1 cellular context compared by ENCODE assay signal in genomic region chr3:51902361-51902760, GRCh38.
TF ChIP-seq lines count a peak whose summit lies in the region.

No MANE protein-coding gene starts in this region.

TF ChIP-seq in HCT116, 20 proteins besides CTCF, POLR2A, EP300 and RAD21:
- TF ChIP-seq SP1 (IDR thresholded peaks at IDR 0.05; ENCODE audit: low read depth) (peak; percentile 54), JUND (IDR thresholded peaks at IDR 0.05) (peak; percentile 77), MAX (IDR thresholded peaks at IDR 0.05) (peak; percentile 40), FOSL1 (IDR thresholded peaks at IDR 0.05; ENCODE audit: low read depth) (peak; percentile 84), SRF (IDR thresholded peaks at IDR 0.05; ENCODE audit: low read depth) (peak; percentile 23; the same call in 1 of the 2 replicates), CBX3 (IDR thresholded peaks at IDR 0.05; ENCODE audit: low read depth) (peak; percentile 66; the same call in 1 of the 2 replicates)
